In genomic region chr6:99114769-99115406, GRCh38 we compare ENCODE assay signal across 8 cellular contexts.
"Had no signal": no experiment of that assay in that cellular context is flagged by ENCODE, and none has a peak within 500 bp of the region (broad histone marks: within the 10 kb centered on the region; RNA-seq: fewer than 3 reads in every experiment).

No MANE protein-coding gene starts in this region.

- H3K4me3 ChIP-seq: gastroesophageal sphincter, neural progenitor cell, ovary had no signal

- H3K4me1 ChIP-seq: gastroesophageal sphincter, neural progenitor cell had no signal

- H3K27me3 ChIP-seq: neural progenitor cell, ovary had no signal

- H3K9me3 ChIP-seq: gastroesophageal sphincter, ovary had no signal

- H3K27ac ChIP-seq: gastroesophageal sphincter, neural progenitor cell, ovary had no signal

- ATAC-seq: gastroesophageal sphincter had no signal

- DNase-seq: activated naive CD4-positive, alpha-beta T cell treated with anti-CD3 and anti-CD28 coated beads, Interleukin-2, amount 50 U/mL, for 16 hours; amygdala; dermis blood vessel endothelial cell; ovary; stimulated activated CD4-positive, alpha-beta T cell treated with anti-CD3 and anti-CD28 coated beads, Interleukin-15, amount 100 ng/mL, for 24 hours; stimulated activated CD4-positive, alpha-beta T cell treated with anti-CD3 and anti-CD28 coated beads, Interleukin-4, amount 100 ng/mL, for 24 hours had no signal

- H3K36me3 ChIP-seq: gastroesophageal sphincter, neural progenitor cell, ovary had no signal
